32 cellular contexts compared by ENCODE assay signal in the genomic region with DNA sequence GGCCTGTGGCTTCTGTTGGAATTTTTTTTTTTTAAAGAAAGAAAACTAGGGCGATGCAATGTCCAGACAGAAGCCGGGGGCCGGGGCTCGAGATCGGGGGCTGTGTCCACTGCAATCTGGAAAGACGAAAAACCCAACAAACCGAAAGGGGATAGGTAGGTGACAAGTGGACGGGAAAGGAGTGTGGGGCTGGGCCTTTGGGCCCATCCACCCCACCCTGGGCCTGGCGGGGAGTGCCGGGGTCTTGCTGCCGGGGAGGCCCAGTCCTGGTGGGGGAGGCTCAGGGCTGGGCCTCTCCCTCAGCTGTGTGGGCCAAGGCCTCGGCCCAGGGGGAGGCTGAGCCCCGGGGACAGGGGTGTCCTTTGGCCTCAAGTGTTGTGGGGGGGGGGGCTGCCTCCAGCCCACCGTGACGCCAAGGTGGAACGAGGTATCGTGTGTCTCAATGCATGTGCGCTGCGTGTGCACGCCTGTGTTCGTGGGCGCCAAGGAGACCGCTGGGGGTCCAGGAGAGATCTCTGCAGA. TPM values are rescaled to one million over a fixed set of nuclear protein-coding genes. Genes with fewer than 3 reads are reported as not detected.
A peak's percentile ranks its signal among the peaks of the same experiment; 100 is the strongest.
DNase-seq lines count a peak whose midpoint lies in the region; FAIRE-seq and TF ChIP-seq lines count a peak whose summit lies in the region.
"Had no signal": no experiment of that assay in that cellular context is flagged by ENCODE, and none has a peak within 500 bp of the region (broad histone marks: within the 10 kb centered on the region; RNA-seq: fewer than 3 reads in every experiment).

No MANE protein-coding gene starts in this region.

- H2BK15ac ChIP-seq in mesenchymal stem cell (ENCODE audit: low read depth, poor library complexity, severe bottlenecking): peak overlapping the region; percentile 57

- H3K79me2 ChIP-seq in SU-DHL-6 (ENCODE audit: insufficient read depth, low read length) (no peaks in the 10 kb centered on the region), mammary epithelial cell (ENCODE audit: insufficient read depth, low read length) (no peaks in the 10 kb centered on the region)

- H3K79me1 ChIP-seq in mesenchymal stem cell (replicated peaks; ENCODE audit: low read length, poor library complexity, severe bottlenecking): peaks cover 3% of the 10 kb centered on the region

- TF ChIP-seq EP300 in esophagus muscularis mucosa (IDR thresholded peaks at IDR 0.05): no peak

- intact Hi-C loops in A673 (cut with micrococcal nuclease; ENCODE audit: unreplicated experiment): no loop called here
- intact Hi-C loops in esophagus muscularis mucosa (cut with DNase I): no loop called here
- intact Hi-C loops in mammary epithelial cell (cut with micrococcal nuclease): no loop called here

- H3K4ac ChIP-seq in mesenchymal stem cell (ENCODE audit: low read depth in 1 of 2, low read length in 2 of 2): peak overlapping the region in 1 of 2 experiments; percentile 39

- no peak overlapping the region for H3K23ac ChIP-seq in mesenchymal stem cell (ENCODE audit: low read length in 2 of 2)

- peaks cover 7% of the 10 kb centered on the region for H3K36me3 ChIP-seq in A673 (ENCODE audit: insufficient read depth, low read length, poor library complexity, severe bottlenecking)
- H3K36me3 ChIP-seq in H7 (replicated peaks; ENCODE audit: control insufficient read depth, insufficient read depth, low read length): peaks cover 5% of the 10 kb centered on the region
- H3K36me3 ChIP-seq in SU-DHL-6 (ENCODE audit: low read length): no peaks in the 10 kb centered on the region
- peaks cover 19 to 36% of the 10 kb centered on the region in 2 experiments for H3K36me3 ChIP-seq in mesenchymal stem cell (ENCODE audit: control insufficient read depth in 1 of 2, insufficient read depth in 2 of 2, low read depth in 1 of 2, low read length in 2 of 2)
- H3K36me3 ChIP-seq in esophagus muscularis mucosa: peaks cover 26 to 31% (median 28%) of the 10 kb centered on the region in 4 donors
- peaks cover 4% of the 10 kb centered on the region for H3K36me3 ChIP-seq in mammary epithelial cell (ENCODE audit: insufficient read depth, low read length)

- H4K91ac ChIP-seq in mesenchymal stem cell (ENCODE audit: low read length): peak overlapping the region; percentile 39

- BruUV-seq in A673 (replicated peaks; lab: Mats Ljungman, UMichigan) (no TSS peak), mammary epithelial cell (replicated peaks; lab: Mats Ljungman, UMichigan) (no TSS peak)

- peak overlapping the region in 1 of 2 experiments; percentile 4 for H3K18ac ChIP-seq in mesenchymal stem cell (ENCODE audit: low read depth in 1 of 2, low read length in 2 of 2)

- CTCF ChIA-PET in A673 (lab: Charles Lee) (interaction anchor here (0.6 to 0.7 kb wide), 2 partner anchors 8 to 42 kb away, joined by 3 to 6 read pairs; no protein-coding TSS in a partner anchor), mammary epithelial cell (lab: Charles Lee; ENCODE audit: low non-redundant PET) (no interaction called here)

- H4K8ac ChIP-seq in mesenchymal stem cell (ENCODE audit: low read length): peak overlapping the region; percentile 45

- no peaks in the 10 kb centered on the region for H3K9me2 ChIP-seq in SU-DHL-6 (replicated peaks; ENCODE audit: insufficient read depth, low read length)

- no peak for TF ChIP-seq POLR2A in esophagus muscularis mucosa (IDR thresholded peaks at IDR 0.05; ENCODE audit: low read depth)

- no peak for DNase-seq in A673 (ENCODE audit: low spot score)
- peak; percentile 76 for DNase-seq in H7
- no peak for DNase-seq in mesenchymal stem cell
- no peak for DNase-seq in esophagus muscularis mucosa (ENCODE audit: extremely low spot score)
- DNase-seq in HTR-8/SVneo (ENCODE audit: insufficient read length, low spot score): no peak
- no peak for DNase-seq in T-helper 1 cell
- DNase-seq in mammary epithelial cell: no peak
- DNase-seq: activated CD4-positive, alpha-beta T cell treated with anti-CD3 and anti-CD28 coated beads, Interleukin-2, amount 10 ng/mL, durations not matched to agents 7 days and 5 days; activated CD8-positive, alpha-beta memory T cell treated with anti-CD3 and anti-CD28 coated beads, Interleukin-2, amount 10 ng/mL, durations not matched to agents 7 days and 5 days; activated naive CD4-positive, alpha-beta T cell treated with anti-CD3 and anti-CD28 coated beads, Interleukin-2, amount 50 U/mL, for 16 hours; CD8-positive, alpha-beta memory T cell; DMS79 treated with DMSO at 0.1 percent for 48 hours; KG1; NCI-H146; NCI-H510A treated with DMSO at 0.1 percent for 48 hours; T-helper 2 cell had no signal

- WGBS in mesenchymal stem cell: 92% methylated on average over 22 of the region's 23 CpGs
- 85% methylated on average over 23 of the region's 23 CpGs for WGBS in esophagus muscularis mucosa
- 94% methylated on average over 5 of the region's 23 CpGs for WGBS in mammary epithelial cell (ENCODE audit: low coverage, missing lambda C conversion rate)

- H3K27me3 ChIP-seq in A673 (replicated peaks; ENCODE audit: insufficient read depth, low read depth, low read length, poor library complexity) (no peaks in the 10 kb centered on the region), H7 (ENCODE audit: control insufficient read depth, insufficient read depth, low read length) (no peaks in the 10 kb centered on the region), SU-DHL-6 (ENCODE audit: low read length) (no peaks in the 10 kb centered on the region), mesenchymal stem cell (ENCODE audit: control insufficient read depth in 1 of 2, insufficient read depth in 1 of 2, low read length in 2 of 2) (peaks cover 0 to 8% of the 10 kb centered on the region in 2 experiments), esophagus muscularis mucosa (peaks cover 0 to 26% (median 0%) of the 10 kb centered on the region in 4 donors), mammary epithelial cell (ENCODE audit: insufficient read depth, low read length) (no peaks in the 10 kb centered on the region)
- H3K27me3 ChIP-seq: cardiac muscle cell, SJSA1 had no signal

- in situ Hi-C loops in mammary epithelial cell (cut with MboI; ENCODE audit: low sequenced_read_pairs in 2 of 2): no loop called here

- H3K14ac ChIP-seq in mesenchymal stem cell (ENCODE audit: low read length in 2 of 2): no peak overlapping the region

- H2BK12ac ChIP-seq in mesenchymal stem cell (ENCODE audit: low read length in 2 of 2): no peak overlapping the region

- H3K27ac ChIP-seq in A673 (ENCODE audit: low read depth, low read length, poor library complexity, severe bottlenecking): peak overlapping the region; percentile 58
- H3K27ac ChIP-seq in SU-DHL-6 (ENCODE audit: low read depth, low read length): no peak overlapping the region
- no peak overlapping the region for H3K27ac ChIP-seq in mesenchymal stem cell (ENCODE audit: low read length, poor library complexity, severe bottlenecking)
- no peak overlapping the region for H3K27ac ChIP-seq in esophagus muscularis mucosa (replicated peaks in 1 of 4)
- H3K27ac ChIP-seq in mammary epithelial cell (ENCODE audit: insufficient read depth, low read depth, low read length): no peak overlapping the region
- H3K27ac ChIP-seq: cardiac muscle cell, SJSA1, skin epidermis, VCaP had no signal

- POLR2A ChIA-PET in A673 (lab: Charles Lee; ENCODE audit: low non-redundant PET): no interaction called here

- no peak overlapping the region for H2BK120ac ChIP-seq in mesenchymal stem cell (ENCODE audit: low read depth, low read length)

- H3K9me3 ChIP-seq in A673 (ENCODE audit: low read depth, low read length, poor library complexity, severe bottlenecking) (no peaks in the 10 kb centered on the region), SU-DHL-6 (ENCODE audit: insufficient read depth, low read length) (no peaks in the 10 kb centered on the region), mesenchymal stem cell (ENCODE audit: control insufficient read depth, low read length) (no peaks in the 10 kb centered on the region), esophagus muscularis mucosa (no peaks in the 10 kb centered on the region), mammary epithelial cell (replicated peaks; ENCODE audit: insufficient read depth, low read length) (no peaks in the 10 kb centered on the region)
- H3K9me3 ChIP-seq: SJSA1 had no signal

- no peak overlapping the region for H3K4me3 ChIP-seq in A673 (ENCODE audit: low read depth, low read length, poor library complexity, severe bottlenecking)
- H3K4me3 ChIP-seq in H7 (ENCODE audit: insufficient read depth, low read depth, low read length): no peak overlapping the region
- H3K4me3 ChIP-seq in SU-DHL-6 (ENCODE audit: insufficient read depth, low read length, poor library complexity, severe bottlenecking): no peak overlapping the region
- H3K4me3 ChIP-seq in mesenchymal stem cell (ENCODE audit: insufficient read depth in 1 of 2, low read depth in 1 of 2, low read length in 2 of 2): no peak overlapping the region
- no peak overlapping the region for H3K4me3 ChIP-seq in esophagus muscularis mucosa
- no peak overlapping the region for H3K4me3 ChIP-seq in mammary epithelial cell (replicated peaks in 1 of 3; ENCODE audit: insufficient read depth in 1 of 3, low read depth in 2 of 3, low read length in 3 of 3)
- H3K4me3 ChIP-seq: cardiac muscle cell, lung, SJSA1, skin epidermis had no signal

- 0 out of 2 replicates have a peak, but pooled peaks cover 8% of the 10 kb centered on the region for H3F3A ChIP-seq in SU-DHL-6 (ENCODE audit: insufficient read depth)

- no peak overlapping the region for H2BK5ac ChIP-seq in mesenchymal stem cell (ENCODE audit: low read depth, low read length, poor library complexity, severe bottlenecking)

- H4K20me1 ChIP-seq in SU-DHL-6 (ENCODE audit: low read depth, low read length) (no peaks in the 10 kb centered on the region), mammary epithelial cell (ENCODE audit: insufficient read depth, low read length) (no peaks in the 10 kb centered on the region)

- peaks cover 23% of the 10 kb centered on the region for H3K4me1 ChIP-seq in A673 (ENCODE audit: insufficient read depth, low read length, poor library complexity, severe bottlenecking)
- peaks cover 11% of the 10 kb centered on the region for H3K4me1 ChIP-seq in mesenchymal stem cell (ENCODE audit: control insufficient read depth, insufficient read depth, low read depth, low read length)
- peaks cover 0 to 6% (median 0%) of the 10 kb centered on the region in 4 donors for H3K4me1 ChIP-seq in esophagus muscularis mucosa
- no peaks in the 10 kb centered on the region for H3K4me1 ChIP-seq in mammary epithelial cell (ENCODE audit: insufficient read depth, low read length)
- H3K4me1 ChIP-seq: SJSA1 had no signal

- H2AFZ ChIP-seq in SU-DHL-6 (ENCODE audit: low read depth, low read length, severe bottlenecking) (no peak overlapping the region), mesenchymal stem cell (ENCODE audit: low read depth, low read length) (peak overlapping the region; percentile 19), mammary epithelial cell (ENCODE audit: low read depth, low read length) (no peak overlapping the region)

- FAIRE-seq in HTR-8/SVneo (lab: Jason Lieb, UNC): no peak
- FAIRE-seq: keratinocyte, RCC 7860 had no signal

- dilution Hi-C loops in mammary epithelial cell (cut with HindIII; ENCODE audit: low sequenced_read_pairs): loop anchor here (10.0 kb wide), 1 partner anchor 128 kb away; no protein-coding TSS in a partner anchor

- H2AK5ac ChIP-seq in mesenchymal stem cell (ENCODE audit: low read length, severe bottlenecking): no peak overlapping the region

- H3K9ac ChIP-seq in SU-DHL-6 (ENCODE audit: low read length) (no peak overlapping the region), mesenchymal stem cell (ENCODE audit: low read length) (no peak overlapping the region), mammary epithelial cell (ENCODE audit: insufficient read depth, low read length) (no peak overlapping the region)

- TF ChIP-seq CTCF in A673 (conservative IDR thresholded peaks at IDR 0.05; ENCODE audit: low read depth, low read length): no peak
- TF ChIP-seq CTCF in SU-DHL-6 (IDR thresholded peaks at IDR 0.05; ENCODE audit: insufficient read depth, low read length, poor library complexity, severe bottlenecking): no peak
- TF ChIP-seq CTCF in esophagus muscularis mucosa (IDR thresholded peaks at IDR 0.05): no peak
- no peak for TF ChIP-seq CTCF in mammary epithelial cell (conservative IDR thresholded peaks at IDR 0.05 in 1 of 2, IDR thresholded peaks at IDR 0.05 in 1 of 2; ENCODE audit: extremely low read depth in 1 of 2, insufficient read depth in 1 of 2, low read depth in 1 of 2, low read length in 2 of 2)

- peak overlapping the region; percentile 5 for H3K4me2 ChIP-seq in SU-DHL-6 (ENCODE audit: low read depth, low read length, poor library complexity, severe bottlenecking)
- no peak overlapping the region for H3K4me2 ChIP-seq in mesenchymal stem cell (ENCODE audit: low read length, poor library complexity, severe bottlenecking)
- no peak overlapping the region for H3K4me2 ChIP-seq in mammary epithelial cell (ENCODE audit: insufficient read depth, low read depth, low read length)

RNA-seq across cellular contexts. Expression of gene PRKCSH, which starts 17.4 kb away (rescaled TPM):
- total RNA-seq in A673 (2021) (456 and 468 TPM in 2 replicates), esophagus muscularis mucosa (100 to 1,000 TPM in 2 of 4 donors, 10 to 100 TPM in 2; 81.0 to 141 (median 98.7) TPM), mammary epithelial cell (100 to 1,000 TPM; 118 to 290 TPM)
- 97.7 and 108 TPM in 2 replicates for total RNA-seq in H7 (2014; rRNA removed; shearing (Covaris generic))
- 307 TPM for polyA plus RNA-seq in mesenchymal stem cell (2013, experiment 1 of 2)
- polyA plus RNA-seq in mesenchymal stem cell (2013, experiment 2 of 2): 301 TPM
- 88.9 TPM for polyA plus RNA-seq in mammary epithelial cell
- 239 TPM for polyA minus RNA-seq in mammary epithelial cell

RNA-seq across cellular contexts. Expression of gene ODAD3, which starts 18.0 kb away (rescaled TPM):
- total RNA-seq in A673 (2021): 0.39 and 1.4 TPM in 2 replicates
- 0.66 and 1.4 TPM in 2 replicates for total RNA-seq in H7 (2014; rRNA removed; shearing (Covaris generic))
- 0.50 TPM for polyA plus RNA-seq in mesenchymal stem cell (2013, experiment 1 of 2)
- polyA plus RNA-seq in mesenchymal stem cell (2013, experiment 2 of 2): 0.40 TPM
- under 1 TPM in 2 of 4 donors, not detected in 2; 0.39 to 0.83 TPM for total RNA-seq in esophagus muscularis mucosa
- total RNA-seq in mammary epithelial cell: 1 to 10 TPM in 1 of 2 donors, under 1 TPM in 1; 0.17 to 1.1 TPM
- polyA plus RNA-seq in mammary epithelial cell: 0.32 TPM
- polyA minus RNA-seq in mammary epithelial cell: not detected
- total RNA-seq: activated CD4-positive, alpha-beta T cell treated with anti-CD3 and anti-CD28 coated beads, Interleukin-2, amount 10 ng/mL, durations not matched to agents 7 days and 5 days; activated T-helper 1 cell treated with anti-CD3 and anti-CD28 coated beads, Interleukin-12 subunit alpha, Interleukin-12 subunit beta, Interleukin-2, Interleukin-4 antibody, amounts not matched to agents 30 ng/mL and 10 ng/mL and 1 ng/mL, durations not matched to agents 14 hours and 24 hours and 36 hours had no signal
- polyA plus RNA-seq: CD8-positive, alpha-beta memory T cell had no signal

RNA-seq across cellular contexts. Expression of gene ELAVL3, which starts 28.0 kb away (rescaled TPM):
- total RNA-seq in A673 (2021) (5.3 TPM in 2 replicates), esophagus muscularis mucosa (under 1 TPM; under 0.01 to 0.69 (median 0.31) TPM), mammary epithelial cell (not detected)
- 0.17 and 0.52 TPM in 2 replicates for total RNA-seq in H7 (2014; rRNA removed; shearing (Covaris generic))
- 0.04 TPM for polyA plus RNA-seq in mesenchymal stem cell (2013, experiment 1 of 2)
- not detected for polyA plus RNA-seq in mesenchymal stem cell (2013, experiment 2 of 2)
- polyA plus RNA-seq in mammary epithelial cell: not detected
- polyA minus RNA-seq in mammary epithelial cell: not detected
- total RNA-seq: A172; activated CD8-positive, alpha-beta memory T cell treated with anti-CD3 and anti-CD28 coated beads, Interleukin-2, amount 10 ng/mL, durations not matched to agents 7 days and 5 days; B cell; CD8-positive, alpha-beta memory T cell; endothelial cell of umbilical vein; glomerular endothelial cell; pulmonary artery endothelial cell; subcutaneous adipose tissue; ureter had no signal
- polyA plus RNA-seq: CD8-positive, alpha-beta memory T cell; endothelial cell of umbilical vein; keratinocyte had no signal

RNA-seq across cellular contexts. Expression of gene RGL3, which starts 33.8 kb away (rescaled TPM):
- total RNA-seq in A673 (2021): 0.28 TPM in 1 of 2 replicates, not detected in the other
- 1.6 and 7.8 TPM in 2 replicates for total RNA-seq in H7 (2014; rRNA removed; shearing (Covaris generic))
- 3.4 TPM for polyA plus RNA-seq in mesenchymal stem cell (2013, experiment 1 of 2)
- polyA plus RNA-seq in mesenchymal stem cell (2013, experiment 2 of 2): 2.5 TPM
- 1 to 10 TPM; 1.2 to 7.9 (median 2.0) TPM for total RNA-seq in esophagus muscularis mucosa
- 1 to 10 TPM in 1 of 2 donors, under 1 TPM in 1; 0.24 to 1.8 TPM for total RNA-seq in mammary epithelial cell
- polyA plus RNA-seq in mammary epithelial cell: 0.20 TPM
- polyA minus RNA-seq in mammary epithelial cell: not detected
- total RNA-seq: activated CD4-positive, alpha-beta T cell treated with anti-CD3 and anti-CD28 coated beads, Interleukin-2, amount 10 ng/mL, durations not matched to agents 7 days and 5 days; activated CD8-positive, alpha-beta memory T cell treated with anti-CD3 and anti-CD28 coated beads, Interleukin-2, amount 10 ng/mL, durations not matched to agents 7 days and 5 days; activated T-helper 1 cell treated with anti-CD3 and anti-CD28 coated beads, Interleukin-12 subunit alpha, Interleukin-12 subunit beta, Interleukin-2, Interleukin-4 antibody, amounts not matched to agents 30 ng/mL and 10 ng/mL and 1 ng/mL, durations not matched to agents 14 hours and 24 hours and 36 hours; CD8-positive, alpha-beta memory T cell; glomerular endothelial cell; SJSA1 had no signal
- polyA plus RNA-seq: CD8-positive, alpha-beta memory T cell; keratinocyte had no signal

RNA-seq across cellular contexts. Expression of gene ZNF653, which starts 52.8 kb away (rescaled TPM):
- total RNA-seq in A673 (2021) (15.9 and 16.4 TPM in 2 replicates), esophagus muscularis mucosa (10 to 100 TPM in 1 of 4 donors, 1 to 10 TPM in 3; 9.1 to 13.9 (median 9.4) TPM), mammary epithelial cell (1 to 10 TPM; 5.2 to 6.2 TPM)
- 8.5 and 9.8 TPM in 2 replicates for total RNA-seq in H7 (2014; rRNA removed; shearing (Covaris generic))
- 5.0 TPM for polyA plus RNA-seq in mesenchymal stem cell (2013, experiment 1 of 2)
- polyA plus RNA-seq in mesenchymal stem cell (2013, experiment 2 of 2): 4.1 TPM
- polyA plus RNA-seq in mammary epithelial cell: 10.1 TPM
- polyA minus RNA-seq in mammary epithelial cell: 41.1 TPM
